In the genomic region with DNA sequence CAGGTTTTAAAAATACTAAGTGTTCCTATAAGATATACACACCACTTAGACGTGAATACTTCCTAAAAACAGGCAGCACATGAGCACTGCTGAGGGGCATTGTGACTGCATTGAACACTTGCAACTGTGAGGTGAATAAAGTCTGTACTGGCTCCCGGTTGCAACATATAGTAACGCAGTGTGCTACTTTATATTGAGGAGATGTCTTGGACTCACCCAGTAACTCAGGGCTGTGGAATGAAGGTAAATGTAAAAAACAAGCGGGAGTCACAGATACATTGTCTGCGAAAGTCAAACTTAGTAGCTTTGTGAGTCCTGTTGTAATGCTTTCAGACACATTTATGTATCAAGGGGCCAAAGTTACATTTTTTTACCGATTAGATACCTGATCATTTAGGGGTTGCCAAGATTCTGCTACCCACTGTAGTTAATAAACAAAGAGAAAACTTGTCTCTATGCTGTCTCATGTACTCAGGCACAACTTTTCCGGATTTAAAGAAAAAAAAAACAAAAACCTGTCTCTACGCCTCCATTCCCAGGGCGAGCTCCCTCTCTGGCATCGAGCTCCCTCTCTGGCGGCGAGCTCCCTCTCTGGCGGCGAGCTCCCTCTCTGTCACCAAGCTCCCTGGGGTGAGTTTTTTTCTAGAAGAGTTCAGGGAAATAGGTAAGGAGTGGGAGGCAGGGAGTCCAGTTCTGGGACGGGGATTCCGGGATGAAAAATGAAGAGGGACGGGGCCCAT, we compare ENCODE assay signal across 11 cellular contexts. TPM values are rescaled to one million over a fixed set of nuclear protein-coding genes. Genes with fewer than 3 reads are reported as not detected.
DNase-seq lines count a peak whose midpoint lies in the region; ATAC-seq, FAIRE-seq and TF ChIP-seq lines count a peak whose summit lies in the region.
"Had no signal": no experiment of that assay in that cellular context is flagged by ENCODE, and none has a peak within 500 bp of the region (broad histone marks: within the 10 kb centered on the region; RNA-seq: fewer than 3 reads in every experiment).

No MANE protein-coding gene starts in this region.

- H3K9ac ChIP-seq in adipocyte (ENCODE audit: low read length) (peak overlapping the region; percentile 87), HepG2 (ENCODE audit: insufficient read depth, low read depth, low read length) (peak overlapping the region; percentile 76)

- H3K27ac ChIP-seq in HepG2 (ENCODE audit: extremely low read length, insufficient read depth, low read length) = no peak overlapping the region
- H3K27ac ChIP-seq: VCaP had no signal

- TF ChIP-seq CTCF in AG09309 (IDR thresholded peaks at IDR 0.05; ENCODE audit: control insufficient read depth, insufficient read depth, low read depth, low read length, missing control alignments) = no peak
- no peak for TF ChIP-seq CTCF in HepG2 (CRISPR knock-in tag; IDR thresholded peaks at IDR 0.05)
- TF ChIP-seq CTCF in GM13977 (IDR thresholded peaks at IDR 0.05; ENCODE audit: extremely low read depth, insufficient read depth, missing control alignments) = no peak

- H3K9me3 ChIP-seq in adipocyte (ENCODE audit: control insufficient read depth, low read length) (no peaks in the 10 kb centered on the region), HepG2 (ENCODE audit: low read length) (no peaks in the 10 kb centered on the region)

- TF ChIP-seq RAD21 in HepG2 (CRISPR knock-in tag; IDR thresholded peaks at IDR 0.05) = no peak

- ATAC-seq in HepG2 = no peak

- TF ChIP-seq EP300 in HepG2 (IDR thresholded peaks at IDR 0.05; ENCODE audit: low read depth in 2 of 2, low read length in 2 of 2) = no peak
- TF ChIP-seq EP300 in HepG2 (CRISPR knock-in tag; IDR thresholded peaks at IDR 0.05; ENCODE audit: borderline replicate concordance) = no peak

- POLR2A ChIA-PET in HepG2 (lab: Yijun Ruan, JAX) = interaction anchor here (0.9 to 2.3 kb wide), 6 partner anchors 12 to 366 kb away, joined by 4 to 17 read pairs (median 6); partner anchors contain the start of genes HLA-A and UBD

- H3K4me2 ChIP-seq in HepG2 (ENCODE audit: low read depth, low read length) = peak overlapping the region; percentile 91

- H2AFZ ChIP-seq in HepG2 (ENCODE audit: low read length) = no peak overlapping the region

- H3K27me3 ChIP-seq in H7 (ENCODE audit: control insufficient read depth, insufficient read depth, low read length) = peaks cover 4% of the 10 kb centered on the region
- no peaks in the 10 kb centered on the region for H3K27me3 ChIP-seq in adipocyte (replicated peaks; ENCODE audit: control insufficient read depth, insufficient read depth, low read length)
- H3K27me3 ChIP-seq in HepG2 (ENCODE audit: control insufficient read depth in 1 of 2, insufficient read depth in 2 of 2, low read length in 2 of 2) = no peaks in the 10 kb centered on the region

- no peak for TF ChIP-seq POLR2A in HepG2 (IDR thresholded peaks at IDR 0.05; ENCODE audit: insufficient read depth in 1 of 2, low read depth in 2 of 2, low read length in 2 of 2)

- H4K20me1 ChIP-seq in HepG2 (ENCODE audit: insufficient read depth, low read length) = no peaks in the 10 kb centered on the region

- CTCF ChIA-PET in HepG2 (lab: Yijun Ruan, JAX; ENCODE audit: low intra/inter-chr PET ratio, low total read pairs) = no interaction called here

- in situ Hi-C loops in HepG2 (cut with HindIII; ENCODE audit: extremely low pct_ligation_motif_present, low pct_unique_long_range_greater_than_20kb) = no loop called here
- in situ Hi-C loops in GM13977 (cut with MboI; ENCODE audit: low pct_unique_long_range_greater_than_20kb, low sequenced_read_pairs, unreplicated experiment) = no loop called here

- 58% methylated on average over 15 of the region's 17 CpGs for WGBS in HepG2 (ENCODE audit: low lambda C conversion rate)

- no TSS peak for BruUV-seq in HepG2 (replicated peaks; lab: Mats Ljungman, UMichigan)

- intact Hi-C loops in HepG2 (cut with micrococcal nuclease; ENCODE audit: unreplicated experiment) = loop anchor here (2.0 kb wide), 1 partner anchor 81 kb away; no protein-coding TSS in a partner anchor

- FAIRE-seq in HepG2 (lab: Jason Lieb, UNC) = no peak

- DNase-seq in AG09309 (ENCODE audit: low read depth) (no peak), H7 (no peak), adipocyte (ENCODE audit: low read depth) (no peak), HepG2 (ENCODE audit: low spot score) (no peak), NCI-H510A (lab: John Stamatoyannopoulos, UW) (no peak), NCI-H187 (lab: John Stamatoyannopoulos, UW) (no peak), OCI-M1 (lab: John Stamatoyannopoulos, UW) (no peak), GM13977 (ENCODE audit: low spot score) (no peak)
- DNase-seq: DMS153, NCI-H2081 treated with DMSO at 0.1 percent for 48 hours had no signal

- H3K4me3 ChIP-seq in AG09309 (ENCODE audit: control insufficient read depth, low read depth, low read length) (peak overlapping the region; percentile 78), H7 (ENCODE audit: insufficient read depth, low read depth, low read length) (peak overlapping the region; percentile 42; the same call in 1 of the 2 replicates), adipocyte (ENCODE audit: low read length) (peak overlapping the region; percentile 83), HepG2 (replicated peaks in 1 of 3; ENCODE audit: insufficient read depth in 1 of 3, low read depth in 2 of 3, low read length in 3 of 3) (peak overlapping the region; percentile 74 to 85 (median 77); a peak in 4 of 6 replicates)

- H3K79me2 ChIP-seq in HepG2 (ENCODE audit: insufficient read depth, low read length) = no peaks in the 10 kb centered on the region

- peaks cover 4% of the 10 kb centered on the region for H3K4me1 ChIP-seq in adipocyte (ENCODE audit: control insufficient read depth, insufficient read depth, low read length)
- H3K4me1 ChIP-seq in HepG2 (ENCODE audit: insufficient read depth, low read length) = peaks cover 48% of the 10 kb centered on the region

- H3K36me3 ChIP-seq in H7 (replicated peaks; ENCODE audit: control insufficient read depth, insufficient read depth, low read length) = no peaks in the 10 kb centered on the region
- no peaks in the 10 kb centered on the region for H3K36me3 ChIP-seq in adipocyte (ENCODE audit: control insufficient read depth, insufficient read depth, low read length, severe bottlenecking)
- no peaks in the 10 kb centered on the region for H3K36me3 ChIP-seq in HepG2 (replicated peaks in 1 of 2; ENCODE audit: control insufficient read depth in 1 of 2, insufficient read depth in 2 of 2, low read length in 2 of 2)

TF ChIP-seq in HepG2, 621 proteins besides CTCF, POLR2A, EP300 and RAD21 (continues in another document):
- TF ChIP-seq BHLHE40 (IDR thresholded peaks at IDR 0.05; ENCODE audit: low read length) (no peak), ZBTB39 (CRISPR knock-in tag; IDR thresholded peaks at IDR 0.05) (no peak), THRA (CRISPR knock-in tag; IDR thresholded peaks at IDR 0.05; ENCODE audit: borderline replicate concordance) (no peak), JUN (CRISPR knock-in tag; IDR thresholded peaks at IDR 0.05) (no peak)

RNA-seq across cellular contexts. Expression of gene HLA-A, which starts 16.8 kb away (rescaled TPM):
- total RNA-seq in H7 (2014; rRNA removed; shearing (Covaris generic)) = 55.5 and 73.8 TPM in 2 replicates
- total RNA-seq in HepG2 (2016; rRNA removed; fragmentation: Illumina TruSeq; extraction: Trizol) = 131 and 345 TPM in 2 replicates
- 40.4 and 40.8 TPM in 2 replicates for total RNA-seq in HepG2 (2016; cell fraction: cytosol; rRNA removed; fragmentation: Illumina TruSeq; extraction: Trizol; ENCODE audit: low read depth)
- 123 and 365 TPM in 2 replicates for total RNA-seq in HepG2 (2016; cell fraction: insoluble cytoplasmic fraction; rRNA removed; fragmentation: Illumina TruSeq; extraction: Trizol)
- total RNA-seq in HepG2 (2016; cell fraction: membrane; rRNA removed; fragmentation: Illumina TruSeq; extraction: Trizol) = 56.7 and 57.0 TPM in 2 replicates
- total RNA-seq in HepG2 (2016; cell fraction: nucleus; rRNA removed; fragmentation: Illumina TruSeq; extraction: Trizol) = 268 and 300 TPM in 2 replicates
- 527 and 598 TPM in 2 replicates for polyA plus RNA-seq in HepG2 (2011; rRNA removed)
- polyA plus RNA-seq in HepG2 (2011; cell fraction: cytosol; rRNA removed) = 540 and 603 TPM in 2 replicates
- polyA plus RNA-seq in HepG2 (2011; cell fraction: nucleus; rRNA removed) = 321 and 388 TPM in 2 replicates
- 267 and 414 TPM in 2 replicates for polyA plus RNA-seq in HepG2 (2012)
- polyA plus RNA-seq in HepG2 (2016; cell fraction: cytosol; fragmentation: Illumina TruSeq; extraction: Trizol; ENCODE audit: low read depth) = 46.2 and 49.2 TPM in 2 replicates
- 135 and 142 TPM in 2 replicates for polyA plus RNA-seq in HepG2 (2016; cell fraction: insoluble cytoplasmic fraction; fragmentation: Illumina TruSeq; extraction: Trizol; ENCODE audit: low read depth)
- polyA plus RNA-seq in HepG2 (2016; cell fraction: membrane; fragmentation: Illumina TruSeq; extraction: Trizol; ENCODE audit: low read depth) = 49.9 and 54.4 TPM in 2 replicates
- polyA plus RNA-seq in HepG2 (2016; cell fraction: nucleus; fragmentation: Illumina TruSeq; extraction: Trizol; ENCODE audit: insufficient read depth, low read depth) = 529 and 565 TPM in 2 replicates
- 311 and 488 TPM in 2 replicates for polyA minus RNA-seq in HepG2 (2011; rRNA and poly(A)+ RNA removed; ENCODE audit: low replicate concordance)
- 211 and 252 TPM in 2 replicates for polyA minus RNA-seq in HepG2 (2011; cell fraction: cytosol; rRNA and poly(A)+ RNA removed)
- polyA minus RNA-seq in HepG2 (2011; cell fraction: nucleus; rRNA and poly(A)+ RNA removed) = 56.9 and 83.0 TPM in 2 replicates
